ENCODE assay signal across 9 cellular contexts in the genomic region with DNA sequence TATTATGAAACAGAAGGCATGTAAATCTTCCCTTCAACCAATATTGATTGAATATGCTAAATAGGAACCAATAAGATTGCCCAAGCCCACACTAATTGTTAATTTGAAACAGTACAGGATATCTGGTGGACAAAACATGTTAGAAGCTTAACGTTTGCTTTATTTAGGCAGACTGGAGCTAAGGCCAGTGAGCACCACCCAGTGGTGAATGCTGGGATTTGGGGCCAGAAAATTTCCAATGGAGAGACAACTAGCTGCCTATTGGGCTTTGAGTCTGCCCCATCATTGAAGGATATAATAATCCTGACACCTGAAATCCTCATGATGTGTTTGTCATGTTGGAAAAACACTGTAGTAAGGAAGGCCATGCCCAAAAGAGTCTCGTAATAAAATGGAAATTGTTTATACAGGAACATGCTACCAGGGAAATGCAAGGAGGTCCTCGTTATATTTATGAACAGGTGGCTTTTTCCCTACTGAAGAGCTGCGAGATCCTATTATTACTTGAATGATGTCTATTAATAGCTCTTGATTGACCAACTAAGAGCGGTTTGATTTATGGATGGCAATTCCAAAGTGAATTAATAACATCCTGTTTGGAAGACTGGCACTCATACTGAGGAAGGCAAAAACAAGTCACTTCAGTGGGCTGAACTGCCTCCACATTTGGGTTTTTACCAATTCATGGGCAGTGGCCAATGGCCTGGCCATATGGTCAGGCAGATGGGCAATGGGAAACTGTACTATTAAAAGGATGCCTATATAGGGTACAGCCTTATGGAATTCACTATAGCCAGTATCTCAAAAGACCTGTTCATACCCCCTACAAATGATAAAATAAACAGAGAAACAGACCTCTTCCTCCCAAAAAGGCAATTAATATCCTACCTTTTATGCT. TPM values are rescaled to one million over a fixed set of nuclear protein-coding genes. Genes with fewer than 3 reads are reported as not detected.
A peak's percentile ranks its signal among the peaks of the same experiment; 100 is the strongest.
DNase-seq lines count a peak whose midpoint lies in the region; ATAC-seq and TF ChIP-seq lines count a peak whose summit lies in the region.
"Had no signal": no experiment of that assay in that cellular context is flagged by ENCODE, and none has a peak within 500 bp of the region (broad histone marks: within the 10 kb centered on the region; RNA-seq: fewer than 3 reads in every experiment).

No MANE protein-coding gene starts in this region.

- RAD21 ChIA-PET in HCT116 (lab: Charles Lee; ENCODE audit: low non-redundant PET in 1 of 2, low total read pairs in 2 of 2, uncharacterized antibody in 2 of 2, unreplicated experiment in 2 of 2), result interaction anchor here in 1 of 2 experiments (0.6 kb wide), 1 partner anchor 100 kb away, joined by 3 read pairs; no protein-coding TSS in a partner anchor

- ATAC-seq in HCT116, result peak; percentile 92
- no peak for ATAC-seq in HG03457 (IDR thresholded peaks at IDR 0.05; ENCODE audit: unreplicated experiment)
- no peak for ATAC-seq in HG03175 (IDR thresholded peaks at IDR 0.05; ENCODE audit: unreplicated experiment)

- no peaks in the 10 kb centered on the region for H3K9me2 ChIP-seq in HCT116 (ENCODE audit: insufficient read depth)

- no TSS peak for BruUV-seq in HCT116 (replicated peaks; lab: Mats Ljungman, UMichigan)
- BruUV-seq in MCF 10A (replicated peaks; lab: Mats Ljungman, UMichigan), result no TSS peak

- POLR2A ChIA-PET in HCT116 (lab: Charles Lee) (no interaction called here), MCF 10A (lab: Yijun Ruan, JAX) (no interaction called here)

- intact Hi-C loops in HCT116 (cut with micrococcal nuclease), result loop anchor here (1.0 kb wide), 1 partner anchor 101 kb away; no protein-coding TSS in a partner anchor
- intact Hi-C loops in MCF 10A (cut with micrococcal nuclease), result no loop called here

- TF ChIP-seq RAD21 in HCT116 (IDR thresholded peaks at IDR 0.05; ENCODE audit: low read depth), result peak; percentile 71

- no peak for TF ChIP-seq POLR2A in HCT116 (IDR thresholded peaks at IDR 0.05; ENCODE audit: borderline replicate concordance, extremely low read depth, insufficient read depth, insufficient read length)

- no peaks in the 10 kb centered on the region for H3K36me3 ChIP-seq in HCT116 (ENCODE audit: control insufficient read depth in 1 of 2, insufficient read depth in 2 of 2, low read length in 2 of 2)
- no peaks in the 10 kb centered on the region for H3K36me3 ChIP-seq in SJCRH30

- H3K27ac ChIP-seq in HCT116 (ENCODE audit: low read depth, low read length) (no peak overlapping the region), SJCRH30 (no peak overlapping the region)

- H3K4me2 ChIP-seq in HCT116 (ENCODE audit: low read length), result no peak overlapping the region

- no peak overlapping the region for H3K4me3 Mint-ChIP-seq in MCF 10A (ENCODE audit: unreplicated experiment)

- no peak overlapping the region for H3K9ac ChIP-seq in HCT116 (ENCODE audit: low read length)

- H3K9me3 ChIP-seq in HCT116 (ENCODE audit: control insufficient read depth in 1 of 2, insufficient read depth in 1 of 2, low read depth in 1 of 2, low read length in 2 of 2) (no peaks in the 10 kb centered on the region), SJCRH30 (replicated peaks) (no peaks in the 10 kb centered on the region)

- H3K36me3 Mint-ChIP-seq in MCF 10A (ENCODE audit: insufficient read depth, unreplicated experiment), result no peaks in the 10 kb centered on the region

- no peaks in the 10 kb centered on the region for H3K79me2 ChIP-seq in HCT116 (ENCODE audit: insufficient read depth, low read length)

- TF ChIP-seq CTCF in HCT116 (IDR thresholded peaks at IDR 0.05 in 2 of 3, conservative IDR thresholded peaks at IDR 0.05 in 1 of 3; ENCODE audit: borderline replicate concordance in 1 of 3, insufficient read depth in 1 of 3, low read depth in 2 of 3, low read length in 2 of 3), result peak; percentile 73 to 87 (median 84)
- peak; percentile 44 for TF ChIP-seq CTCF in MCF 10A (IDR thresholded peaks at IDR 0.05; ENCODE audit: unreplicated experiment)

- H3K4me1 Mint-ChIP-seq in MCF 10A (ENCODE audit: insufficient read depth, unreplicated experiment), result no peaks in the 10 kb centered on the region

- H3K9me3 Mint-ChIP-seq in MCF 10A (ENCODE audit: unreplicated experiment), result peaks cover 9% of the 10 kb centered on the region

- CTCF ChIA-PET in HCT116 (lab: Charles Lee), result interaction anchor here (0.7 to 2.3 kb wide), 11 partner anchors 11 to 397 kb away, joined by 3 to 12 read pairs (median 4); no protein-coding TSS in a partner anchor
- CTCF ChIA-PET in MCF 10A (lab: Yijun Ruan, JAX), result interaction anchor here (0.6 to 1.4 kb wide), 13 partner anchors 11 to 243 kb away, joined by 3 to 8 read pairs (median 4); no protein-coding TSS in a partner anchor

- no peak overlapping the region for H3K4me3 ChIP-seq in HCT116 (replicated peaks in 1 of 2; ENCODE audit: low read depth in 1 of 2, low read length in 2 of 2)
- no peak overlapping the region for H3K4me3 ChIP-seq in SJCRH30

- H3K4me1 ChIP-seq in HCT116 (ENCODE audit: control insufficient read depth in 1 of 2, insufficient read depth in 2 of 2, low read length in 2 of 2) (no peaks in the 10 kb centered on the region), SJCRH30 (no peaks in the 10 kb centered on the region)

- DNase-seq in COR-L47 (lab: John Stamatoyannopoulos, UW) (peak; percentile 18), HCT116 (ENCODE audit: low read depth, low spot score) (peak; percentile 41), SJCRH30 (peak; percentile 14 to 44), MCF 10A (ENCODE audit: unreplicated experiment) (peak; percentile 28), medulla oblongata (ENCODE audit: extremely low spot score) (peak; percentile 50), NCI-H510A treated with DMSO at 0.1 percent for 48 hours (lab: John Stamatoyannopoulos, UW) (no peak)

- no peak overlapping the region for H2AFZ ChIP-seq in HCT116 (ENCODE audit: low read depth, low read length, poor library complexity, severe bottlenecking)

- no peaks in the 10 kb centered on the region for H4K20me1 ChIP-seq in HCT116 (ENCODE audit: insufficient read depth)

- H3K27ac Mint-ChIP-seq in MCF 10A (ENCODE audit: low read depth, unreplicated experiment), result no peak overlapping the region

- H3K27me3 ChIP-seq in HCT116 (ENCODE audit: insufficient read depth, low read length), result no peaks in the 10 kb centered on the region; the same call in 1 of the 2 replicates
- peaks cover 6% of the 10 kb centered on the region; the same call in 1 of the 2 replicates for H3K27me3 ChIP-seq in SJCRH30

- no peaks in the 10 kb centered on the region for H3K27me3 Mint-ChIP-seq in MCF 10A (ENCODE audit: insufficient read depth, unreplicated experiment)

TF ChIP-seq in HCT116, 20 proteins besides CTCF, POLR2A, EP300 and RAD21:
- TF ChIP-seq EGR1 (IDR thresholded peaks at IDR 0.05; ENCODE audit: low read depth), result no peak
- no peak for TF ChIP-seq EZH2 (IDR thresholded peaks at IDR 0.05)
- TF ChIP-seq, protein P1, sequence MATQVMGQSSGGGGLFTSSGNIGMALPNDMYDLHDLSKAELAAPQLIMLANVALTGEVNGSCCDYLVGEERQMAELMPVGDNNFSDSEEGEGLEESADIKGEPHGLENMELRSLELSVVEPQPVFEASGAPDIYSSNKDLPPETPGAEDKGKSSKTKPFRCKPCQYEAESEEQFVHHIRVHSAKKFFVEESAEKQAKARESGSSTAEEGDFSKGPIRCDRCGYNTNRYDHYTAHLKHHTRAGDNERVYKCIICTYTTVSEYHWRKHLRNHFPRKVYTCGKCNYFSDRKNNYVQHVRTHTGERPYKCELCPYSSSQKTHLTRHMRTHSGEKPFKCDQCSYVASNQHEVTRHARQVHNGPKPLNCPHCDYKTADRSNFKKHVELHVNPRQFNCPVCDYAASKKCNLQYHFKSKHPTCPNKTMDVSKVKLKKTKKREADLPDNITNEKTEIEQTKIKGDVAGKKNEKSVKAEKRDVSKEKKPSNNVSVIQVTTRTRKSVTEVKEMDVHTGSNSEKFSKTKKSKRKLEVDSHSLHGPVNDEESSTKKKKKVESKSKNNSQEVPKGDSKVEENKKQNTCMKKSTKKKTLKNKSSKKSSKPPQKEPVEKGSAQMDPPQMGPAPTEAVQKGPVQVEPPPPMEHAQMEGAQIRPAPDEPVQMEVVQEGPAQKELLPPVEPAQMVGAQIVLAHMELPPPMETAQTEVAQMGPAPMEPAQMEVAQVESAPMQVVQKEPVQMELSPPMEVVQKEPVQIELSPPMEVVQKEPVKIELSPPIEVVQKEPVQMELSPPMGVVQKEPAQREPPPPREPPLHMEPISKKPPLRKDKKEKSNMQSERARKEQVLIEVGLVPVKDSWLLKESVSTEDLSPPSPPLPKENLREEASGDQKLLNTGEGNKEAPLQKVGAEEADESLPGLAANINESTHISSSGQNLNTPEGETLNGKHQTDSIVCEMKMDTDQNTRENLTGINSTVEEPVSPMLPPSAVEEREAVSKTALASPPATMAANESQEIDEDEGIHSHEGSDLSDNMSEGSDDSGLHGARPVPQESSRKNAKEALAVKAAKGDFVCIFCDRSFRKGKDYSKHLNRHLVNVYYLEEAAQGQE (IDR thresholded peaks at IDR 0.05; ENCODE audit: low read depth), result no peak
- TF ChIP-seq ZFX (IDR thresholded peaks at IDR 0.05), result no peak

RNA-seq across cellular contexts. Expression of a gene that starts 8.7 kb away (rescaled TPM):
- not detected for total RNA-seq in HCT116 (2021; ENCODE audit: unreplicated experiment)
- polyA plus RNA-seq in HCT116 (2012), result not detected in 2 replicates
- not detected in 2 replicates for total RNA-seq in SJCRH30 (2014; rRNA removed; shearing (Covaris generic))
- total RNA-seq in MCF 10A (2022), result not detected in 2 replicates
- total RNA-seq: T-helper 2 cell treated with Interferon-gamma antibody and Interleukin-4, amounts not matched to agents 100 ng/mL and 5 ng/mL, for 36 hours had no signal

RNA-seq across cellular contexts. Expression of a gene that starts 34.7 kb away (rescaled TPM):
- total RNA-seq in HCT116 (2021; ENCODE audit: unreplicated experiment), result 3.1 TPM
- 3.3 and 4.3 TPM in 2 replicates for polyA plus RNA-seq in HCT116 (2012)
- total RNA-seq in SJCRH30 (2014; rRNA removed; shearing (Covaris generic)), result 0.35 and 0.89 TPM in 2 replicates
- 0.33 TPM in 1 of 2 replicates, not detected in the other for total RNA-seq in MCF 10A (2022)

RNA-seq across cellular contexts. Expression of a gene that starts 51.8 kb away (rescaled TPM):
- total RNA-seq in HCT116 (2021; ENCODE audit: unreplicated experiment) (not detected), MCF 10A (2022) (not detected in 2 replicates)
- polyA plus RNA-seq in HCT116 (2012), result 0.07 and 0.12 TPM in 2 replicates
- total RNA-seq in SJCRH30 (2014; rRNA removed; shearing (Covaris generic)), result not detected in 2 replicates
- total RNA-seq: T-helper 2 cell treated with Interferon-gamma antibody and Interleukin-4, amounts not matched to agents 100 ng/mL and 5 ng/mL, for 36 hours had no signal
